In the genomic region with DNA sequence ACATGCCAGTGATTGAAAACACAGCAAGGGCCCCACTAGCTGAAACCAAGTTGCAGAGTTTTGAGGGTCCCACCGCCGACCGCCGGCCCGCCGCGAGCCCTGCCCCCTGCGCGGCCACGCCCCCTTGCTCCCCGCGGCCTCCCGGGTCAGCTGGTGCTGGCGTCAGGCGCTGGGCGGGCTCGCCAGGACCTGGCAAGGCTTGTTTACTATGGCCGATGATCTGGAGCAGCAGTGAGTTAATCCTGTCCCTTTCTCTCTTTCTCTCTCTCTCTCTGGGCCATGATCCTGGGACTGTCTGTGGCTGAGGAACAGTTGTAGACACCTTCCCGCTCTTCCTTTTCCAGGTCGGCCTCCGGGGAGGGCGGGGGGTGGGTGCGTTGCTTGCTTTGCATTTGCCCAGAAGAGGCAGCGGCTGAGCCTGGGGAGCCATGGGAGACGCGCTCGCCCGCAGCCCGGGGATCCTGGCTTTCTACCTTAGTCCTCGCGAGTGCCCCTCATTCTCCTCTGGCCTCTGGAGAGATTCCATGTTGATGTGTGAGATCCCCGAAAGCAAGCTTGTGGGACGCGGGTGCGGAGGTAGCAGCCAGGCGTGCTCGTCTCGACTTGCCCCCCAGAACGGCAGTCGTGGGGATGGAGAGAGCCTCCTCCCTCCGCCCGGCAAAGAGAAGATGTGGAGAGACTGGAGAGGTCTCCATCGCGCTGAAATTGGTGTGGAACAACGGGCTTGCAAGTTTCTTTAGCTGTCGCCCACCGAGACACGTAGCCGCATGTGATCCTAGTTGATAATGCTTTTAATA, we compare ENCODE assay signal across 1 cellular context.
TF ChIP-seq lines count a peak whose summit lies in the region.

A gene with protein sequence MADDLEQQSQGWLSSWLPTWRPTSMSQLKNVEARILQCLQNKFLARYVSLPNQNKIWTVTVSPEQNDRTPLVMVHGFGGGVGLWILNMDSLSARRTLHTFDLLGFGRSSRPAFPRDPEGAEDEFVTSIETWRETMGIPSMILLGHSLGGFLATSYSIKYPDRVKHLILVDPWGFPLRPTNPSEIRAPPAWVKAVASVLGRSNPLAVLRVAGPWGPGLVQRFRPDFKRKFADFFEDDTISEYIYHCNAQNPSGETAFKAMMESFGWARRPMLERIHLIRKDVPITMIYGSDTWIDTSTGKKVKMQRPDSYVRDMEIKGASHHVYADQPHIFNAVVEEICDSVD (plus strand): TSS at position 202 of the 797 bp plus-strand sequence. CDS start 7 bp downstream, at position 209.

TF ChIP-seq in HepG2, 621 proteins besides CTCF, POLR2A, EP300 and RAD21 (continued from another document and continues in another):
- TF ChIP-seq ZHX2 (IDR thresholded peaks at IDR 0.05; ENCODE audit: low read depth): 0 out of 2 replicates have a peak, but pooled peaks have one; percentile 30
- no peak; the same call in 1 of the 2 replicates for TF ChIP-seq ZHX2 (CRISPR knock-in tag; IDR thresholded peaks at IDR 0.05; ENCODE audit: borderline replicate concordance)
- TF ChIP-seq, protein P1, sequence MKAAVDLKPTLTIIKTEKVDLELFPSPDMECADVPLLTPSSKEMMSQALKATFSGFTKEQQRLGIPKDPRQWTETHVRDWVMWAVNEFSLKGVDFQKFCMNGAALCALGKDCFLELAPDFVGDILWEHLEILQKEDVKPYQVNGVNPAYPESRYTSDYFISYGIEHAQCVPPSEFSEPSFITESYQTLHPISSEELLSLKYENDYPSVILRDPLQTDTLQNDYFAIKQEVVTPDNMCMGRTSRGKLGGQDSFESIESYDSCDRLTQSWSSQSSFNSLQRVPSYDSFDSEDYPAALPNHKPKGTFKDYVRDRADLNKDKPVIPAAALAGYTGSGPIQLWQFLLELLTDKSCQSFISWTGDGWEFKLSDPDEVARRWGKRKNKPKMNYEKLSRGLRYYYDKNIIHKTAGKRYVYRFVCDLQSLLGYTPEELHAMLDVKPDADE (CRISPR knock-in tag; IDR thresholded peaks at IDR 0.05): no peak
- no peak for TF ChIP-seq ZNF549 (CRISPR knock-in tag; IDR thresholded peaks at IDR 0.05)
- TF ChIP-seq GMEB2 (CRISPR knock-in tag; IDR thresholded peaks at IDR 0.05; ENCODE audit: low read depth): no peak; the same call in 1 of the 2 replicates
- no peak for TF ChIP-seq TCF7L2 (IDR thresholded peaks at IDR 0.05; ENCODE audit: low read depth, low read length)
- TF ChIP-seq PCBP1 (IDR thresholded peaks at IDR 0.05; ENCODE audit: borderline replicate concordance, low read depth, low read length): 0 out of 2 replicates have a peak, but pooled peaks have one; percentile 36
- TF ChIP-seq CENPBD1 (CRISPR knock-in tag; IDR thresholded peaks at IDR 0.05; ENCODE audit: borderline replicate concordance, low read depth): no peak
- TF ChIP-seq, protein P2, sequence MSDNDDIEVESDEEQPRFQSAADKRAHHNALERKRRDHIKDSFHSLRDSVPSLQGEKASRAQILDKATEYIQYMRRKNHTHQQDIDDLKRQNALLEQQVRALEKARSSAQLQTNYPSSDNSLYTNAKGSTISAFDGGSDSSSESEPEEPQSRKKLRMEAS (IDR thresholded peaks at IDR 0.05): peak; percentile 88
- peak; percentile 69; the same call in 1 of the 2 replicates for TF ChIP-seq ARID2 (CRISPR knock-in tag; IDR thresholded peaks at IDR 0.05; ENCODE audit: borderline replicate concordance)
- TF ChIP-seq MAF1 (CRISPR knock-in tag; IDR thresholded peaks at IDR 0.05; ENCODE audit: borderline replicate concordance): 0 out of 2 replicates have a peak, but pooled peaks have one; percentile 54
- TF ChIP-seq, protein P3, sequence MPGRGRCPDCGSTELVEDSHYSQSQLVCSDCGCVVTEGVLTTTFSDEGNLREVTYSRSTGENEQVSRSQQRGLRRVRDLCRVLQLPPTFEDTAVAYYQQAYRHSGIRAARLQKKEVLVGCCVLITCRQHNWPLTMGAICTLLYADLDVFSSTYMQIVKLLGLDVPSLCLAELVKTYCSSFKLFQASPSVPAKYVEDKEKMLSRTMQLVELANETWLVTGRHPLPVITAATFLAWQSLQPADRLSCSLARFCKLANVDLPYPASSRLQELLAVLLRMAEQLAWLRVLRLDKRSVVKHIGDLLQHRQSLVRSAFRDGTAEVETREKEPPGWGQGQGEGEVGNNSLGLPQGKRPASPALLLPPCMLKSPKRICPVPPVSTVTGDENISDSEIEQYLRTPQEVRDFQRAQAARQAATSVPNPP (CRISPR knock-in tag; IDR thresholded peaks at IDR 0.05): no peak
- no peak for TF ChIP-seq FOXM1 (CRISPR knock-in tag; IDR thresholded peaks at IDR 0.05)
- TF ChIP-seq, protein P4, sequence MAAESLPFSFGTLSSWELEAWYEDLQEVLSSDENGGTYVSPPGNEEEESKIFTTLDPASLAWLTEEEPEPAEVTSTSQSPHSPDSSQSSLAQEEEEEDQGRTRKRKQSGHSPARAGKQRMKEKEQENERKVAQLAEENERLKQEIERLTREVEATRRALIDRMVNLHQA (CRISPR knock-in tag; IDR thresholded peaks at IDR 0.05): no peak
- TF ChIP-seq ZNF337 (CRISPR knock-in tag; IDR thresholded peaks at IDR 0.05; ENCODE audit: borderline replicate concordance, low read depth): peak; percentile 88; the same call in 1 of the 2 replicates
- TF ChIP-seq E2F2 (CRISPR knock-in tag; IDR thresholded peaks at IDR 0.05; ENCODE audit: borderline replicate concordance): 0 out of 2 replicates have a peak, but pooled peaks have one; percentile 13
- TF ChIP-seq ZNF597 (CRISPR knock-in tag; IDR thresholded peaks at IDR 0.05): no peak
- TF ChIP-seq KAT8 (CRISPR knock-in tag; IDR thresholded peaks at IDR 0.05): peak; percentile 71; the same call in 1 of the 2 replicates
- no peak for TF ChIP-seq RAD51 (IDR thresholded peaks at IDR 0.05; ENCODE audit: borderline replicate concordance)
- TF ChIP-seq, protein P5, sequence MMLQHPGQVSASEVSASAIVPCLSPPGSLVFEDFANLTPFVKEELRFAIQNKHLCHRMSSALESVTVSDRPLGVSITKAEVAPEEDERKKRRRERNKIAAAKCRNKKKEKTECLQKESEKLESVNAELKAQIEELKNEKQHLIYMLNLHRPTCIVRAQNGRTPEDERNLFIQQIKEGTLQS (CRISPR knock-in tag; IDR thresholded peaks at IDR 0.05): 0 out of 2 replicates have a peak, but pooled peaks have one; percentile 21
- TF ChIP-seq SIX1 (CRISPR knock-in tag; IDR thresholded peaks at IDR 0.05; ENCODE audit: borderline replicate concordance): no peak
- TF ChIP-seq PAX8 (CRISPR knock-in tag; IDR thresholded peaks at IDR 0.05; ENCODE audit: borderline replicate concordance): peak; percentile 82; the same call in 1 of the 2 replicates
- peak; percentile 55; the same call in 1 of the 2 replicates for TF ChIP-seq TP53 (CRISPR knock-in tag; conservative IDR thresholded peaks at IDR 0.05)
- TF ChIP-seq MXD4 (CRISPR knock-in tag; IDR thresholded peaks at IDR 0.05): peak; percentile 66; the same call in 1 of the 2 replicates
- TF ChIP-seq HNF1A (IDR thresholded peaks at IDR 0.05; ENCODE audit: low read depth): no peak
- peak; percentile 54; the same call in 1 of the 2 replicates for TF ChIP-seq HNF1A (CRISPR knock-in tag; IDR thresholded peaks at IDR 0.05; ENCODE audit: borderline replicate concordance)
